In the genomic region with DNA sequence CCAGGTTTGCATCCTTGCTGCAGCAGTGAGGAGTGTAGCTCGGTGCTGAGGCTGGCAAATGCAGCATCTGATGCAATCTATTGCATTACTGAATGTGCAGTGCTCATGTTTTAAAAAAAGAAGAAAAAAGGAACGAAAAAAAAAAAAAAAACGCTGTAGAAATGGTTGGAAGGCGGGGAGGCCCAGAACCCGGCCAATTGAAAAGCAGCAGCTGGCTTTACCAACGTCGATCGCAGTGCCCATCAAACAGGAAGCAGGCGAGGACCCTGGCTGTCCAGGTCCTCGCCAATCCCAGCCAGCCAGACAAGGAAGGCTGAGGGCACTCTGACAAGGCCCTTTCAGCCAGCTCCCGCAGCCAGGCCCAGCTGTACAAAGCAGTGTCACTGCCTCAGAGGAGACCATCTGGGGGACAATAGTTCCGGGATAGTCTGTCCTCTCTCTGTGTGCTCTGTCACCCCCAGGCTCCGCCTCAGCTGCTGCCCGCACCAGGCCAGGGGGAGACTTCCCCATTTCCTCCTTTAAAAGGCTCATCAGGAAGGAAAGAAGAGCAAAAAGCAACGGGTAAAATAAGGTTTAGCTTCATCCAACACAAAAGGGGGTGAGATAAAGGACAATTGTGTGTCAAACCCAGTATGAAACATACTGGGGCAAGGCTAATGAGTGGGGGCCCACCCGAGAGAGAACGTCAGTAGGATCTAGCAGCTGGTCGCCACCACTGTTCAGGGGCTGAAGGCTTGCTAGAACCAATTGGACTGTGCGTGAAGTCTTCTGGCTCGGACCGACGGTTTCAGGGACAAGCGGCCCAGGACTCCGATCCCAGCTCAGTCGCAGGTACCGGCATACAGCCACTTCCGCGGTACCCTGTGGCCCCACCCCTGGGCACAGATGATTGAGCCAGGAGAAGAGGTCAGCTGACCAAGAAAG, we compare ENCODE assay signal across 13 cellular contexts. TPM values are rescaled to one million over a fixed set of nuclear protein-coding genes. Genes with fewer than 3 reads are reported as not detected.
A peak's percentile ranks its signal among the peaks of the same experiment; 100 is the strongest.
DNase-seq lines count a peak whose midpoint lies in the region; ATAC-seq, FAIRE-seq and TF ChIP-seq lines count a peak whose summit lies in the region.
"Had no signal": no experiment of that assay in that cellular context is flagged by ENCODE, and none has a peak within 500 bp of the region (broad histone marks: within the 10 kb centered on the region; RNA-seq: fewer than 3 reads in every experiment).

No MANE protein-coding gene starts in this region.

- POLR2A ChIA-PET in H1 (lab: Charles Lee; ENCODE audit: partially characterized antibody) = interaction anchor here (0.6 to 1.4 kb wide), 3 partner anchors 10 to 251 kb away, joined by 3 to 4 read pairs (median 3); no protein-coding TSS in a partner anchor

- TF ChIP-seq POLR2A in breast epithelium (IDR thresholded peaks at IDR 0.05) (no peak), H1 (IDR thresholded peaks at IDR 0.05; ENCODE audit: control extremely low read depth in 1 of 2, low read depth in 2 of 2, low read length in 2 of 2) (no peak)

- H2BK5ac ChIP-seq in H1 (ENCODE audit: low read depth, low read length) = no peak overlapping the region

- BruUV-seq in mammary epithelial cell (replicated peaks; lab: Mats Ljungman, UMichigan) = no TSS peak

- H3K23me2 ChIP-seq in H1 (ENCODE audit: low read depth, low read length) = no peaks in the 10 kb centered on the region

- no peaks in the 10 kb centered on the region for H3K9me3 Mint-ChIP-seq in HFFc6

- no peak overlapping the region for H3K27ac Mint-ChIP-seq in HFFc6
- H3K27ac Mint-ChIP-seq: activated naive CD8-positive, alpha-beta T cell treated with anti-CD3 and anti-CD28 coated beads for 36 hours had no signal

- dilution Hi-C loops in mammary epithelial cell (cut with HindIII; ENCODE audit: low sequenced_read_pairs) = no loop called here

- H3K4me1 ChIP-seq in breast epithelium = peaks cover 0 to 8% of the 10 kb centered on the region in 2 donors
- no peaks in the 10 kb centered on the region for H3K4me1 ChIP-seq in mammary epithelial cell (ENCODE audit: insufficient read depth, low read length)
- no peaks in the 10 kb centered on the region; a peak in 1 of 7 replicates for H3K4me1 ChIP-seq in H1 (replicated peaks in 1 of 4; ENCODE audit: control insufficient read depth in 3 of 4, insufficient read depth in 4 of 4, low read length in 3 of 4)
- no peaks in the 10 kb centered on the region for H3K4me1 ChIP-seq in muscle layer of duodenum (ENCODE audit: control insufficient read depth in 1 of 2, insufficient read depth in 2 of 2, low read length in 2 of 2)
- H3K4me1 ChIP-seq: HAP-1 had no signal

- intact Hi-C loops in breast epithelium (cut with DNase I; ENCODE audit: low total_unique reads) (no loop called here), mammary epithelial cell (cut with micrococcal nuclease) (no loop called here)

- no peak for TF ChIP-seq CTCF in breast epithelium (IDR thresholded peaks at IDR 0.05)
- TF ChIP-seq CTCF in mammary epithelial cell (conservative IDR thresholded peaks at IDR 0.05 in 1 of 2, IDR thresholded peaks at IDR 0.05 in 1 of 2; ENCODE audit: extremely low read depth in 1 of 2, insufficient read depth in 1 of 2, low read depth in 1 of 2, low read length in 2 of 2) = no peak
- TF ChIP-seq CTCF in H1 (IDR thresholded peaks at IDR 0.05; ENCODE audit: control extremely low read depth in 1 of 3, insufficient read depth in 1 of 3, low read depth in 1 of 3, low read length in 3 of 3) = no peak
- TF ChIP-seq CTCF in HFFc6 (IDR thresholded peaks at IDR 0.05) = no peak

- H3K36me3 Mint-ChIP-seq in HFFc6 (ENCODE audit: low read depth) = 0 out of 2 replicates have a peak, but pooled peaks cover 4% of the 10 kb centered on the region
- H3K36me3 Mint-ChIP-seq: activated naive CD8-positive, alpha-beta T cell treated with anti-CD3 and anti-CD28 coated beads for 36 hours had no signal

- TF ChIP-seq RAD21 in H1 (IDR thresholded peaks at IDR 0.05 in 1 of 2, conservative IDR thresholded peaks at IDR 0.05 in 1 of 2; ENCODE audit: low read depth in 2 of 2, low read length in 2 of 2) = no peak

- no peaks in the 10 kb centered on the region for H3K79me1 ChIP-seq in H1 (ENCODE audit: low read depth, low read length)

- H3K4me3 ChIP-seq in breast epithelium = no peak overlapping the region
- no peak overlapping the region for H3K4me3 ChIP-seq in mammary epithelial cell (replicated peaks in 1 of 3; ENCODE audit: insufficient read depth in 1 of 3, low read depth in 2 of 3, low read length in 3 of 3)
- H3K4me3 ChIP-seq in H1 (ENCODE audit: extremely low read depth in 1 of 4, insufficient read depth in 2 of 4, low read depth in 3 of 4, low read length in 4 of 4) = no peak overlapping the region
- H3K4me3 ChIP-seq in muscle layer of duodenum (ENCODE audit: low read depth in 1 of 2, low read length in 2 of 2) = no peak overlapping the region
- H3K4me3 ChIP-seq: HAP-1 had no signal

- H3K79me2 ChIP-seq in mammary epithelial cell (ENCODE audit: insufficient read depth, low read length) (no peaks in the 10 kb centered on the region), H1 (ENCODE audit: control insufficient read depth in 1 of 2, insufficient read depth in 2 of 2, low read length in 2 of 2) (no peaks in the 10 kb centered on the region)

- H3K27me3 Mint-ChIP-seq in HFFc6 (ENCODE audit: insufficient read depth) = peaks cover 5% of the 10 kb centered on the region
- H3K27me3 Mint-ChIP-seq: activated naive CD8-positive, alpha-beta T cell treated with anti-CD3 and anti-CD28 coated beads for 36 hours had no signal

- ATAC-seq in HG02870 (IDR thresholded peaks at IDR 0.05; ENCODE audit: unreplicated experiment) (no peak), GM21381 (IDR thresholded peaks at IDR 0.05; ENCODE audit: unreplicated experiment) (no peak)

- no peak overlapping the region for H3K23ac ChIP-seq in H1 (ENCODE audit: insufficient read length)

- no peak overlapping the region for H3K18ac ChIP-seq in H1 (ENCODE audit: extremely low read depth, low read length)

- no peak overlapping the region for H2BK15ac ChIP-seq in H1 (ENCODE audit: low read length)

- no peaks in the 10 kb centered on the region for H3K27me3 ChIP-seq in breast epithelium
- peaks cover under 1% of the 10 kb centered on the region for H3K27me3 ChIP-seq in mammary epithelial cell (ENCODE audit: insufficient read depth, low read length)
- H3K27me3 ChIP-seq in H1 (replicated peaks in 1 of 4; ENCODE audit: control insufficient read depth in 3 of 4, extremely low read depth in 1 of 4, insufficient read depth in 3 of 4, low read length in 3 of 4) = no peaks in the 10 kb centered on the region
- no peaks in the 10 kb centered on the region for H3K27me3 ChIP-seq in muscle layer of duodenum (ENCODE audit: low read depth, low read length)

- peaks cover 10% of the 10 kb centered on the region for H3K4me1 Mint-ChIP-seq in HFFc6 (ENCODE audit: low read depth)
- H3K4me1 Mint-ChIP-seq: activated naive CD8-positive, alpha-beta T cell treated with anti-CD3 and anti-CD28 coated beads for 36 hours had no signal

- H2BK12ac ChIP-seq in H1 (ENCODE audit: low read depth, low read length) = 0 out of 2 replicates have a peak overlapping the region, but pooled peaks have one; percentile 29

- no peak overlapping the region for H3K4ac ChIP-seq in H1 (replicated peaks; ENCODE audit: insufficient read length, low read depth, low read length)

- H3K27ac ChIP-seq in breast epithelium = peak overlapping the region; percentile 73 to 76
- no peak overlapping the region for H3K27ac ChIP-seq in mammary epithelial cell (ENCODE audit: insufficient read depth, low read depth, low read length)
- no peak overlapping the region for H3K27ac ChIP-seq in H1 (ENCODE audit: low read depth, low read length)
- peak overlapping the region; percentile 59 for H3K27ac ChIP-seq in muscle layer of duodenum (ENCODE audit: low read length)

- in situ Hi-C loops in mammary epithelial cell (cut with MboI; ENCODE audit: low sequenced_read_pairs in 2 of 2) = no loop called here

- no peak overlapping the region for H4K5ac ChIP-seq in H1 (ENCODE audit: insufficient read length, low read depth, low read length)

- CTCF ChIA-PET in mammary epithelial cell (lab: Charles Lee; ENCODE audit: low non-redundant PET) = no interaction called here
- CTCF ChIA-PET in H1 (lab: Charles Lee; ENCODE audit: partially characterized antibody) = interaction anchor here (0.6 to 1.7 kb wide), 6 partner anchors 33 to 304 kb away, joined by 3 to 6 read pairs (median 3); no protein-coding TSS in a partner anchor

- WGBS in mammary epithelial cell (ENCODE audit: low coverage, missing lambda C conversion rate) = 94% methylated on average over 21 of the region's 28 CpGs
- 92% methylated on average over 26 of the region's 28 CpGs; no CpG with 5 or more reads in 1 of the 2 experiments for WGBS in H1 (ENCODE audit: extremely low coverage in 1 of 2, insufficient coverage in 1 of 2, insufficient read length in 1 of 2, insufficient replicate concordance in 2 of 2, low coverage in 1 of 2, low lambda C conversion rate in 2 of 2, missing lambda C conversion rate in 1 of 2), 2 experiments

- no peak for DNase-seq in breast epithelium (ENCODE audit: low spot score in 2 of 2)
- DNase-seq in mammary epithelial cell = no peak
- no peak for DNase-seq in H1 (ENCODE audit: low read depth in 1 of 2, low spot score in 2 of 2)
- no peak for DNase-seq in HFFc6
- DNase-seq in GM19240 (ENCODE audit: insufficient read length, low spot score) = no peak
- DNase-seq: activated CD8-positive, alpha-beta memory T cell treated with anti-CD3 and anti-CD28 coated beads for 24 hours; activated naive CD8-positive, alpha-beta T cell treated with anti-CD3 and anti-CD28 coated beads for 36 hours; NCI-H510A treated with DMSO at 0.1 percent for 48 hours; SW 1271 had no signal

- H3K4me3 Mint-ChIP-seq in HFFc6 = no peak overlapping the region
- H3K4me3 Mint-ChIP-seq: activated naive CD8-positive, alpha-beta T cell treated with anti-CD3 and anti-CD28 coated beads for 36 hours had no signal

- no peak overlapping the region for H2AFZ ChIP-seq in mammary epithelial cell (ENCODE audit: low read depth, low read length)
- H2AFZ ChIP-seq in H1 (ENCODE audit: low read length) = peak overlapping the region; percentile 43

- no peak overlapping the region for H2BK20ac ChIP-seq in H1 (ENCODE audit: low read length)

- no peak overlapping the region for H3K56ac ChIP-seq in H1 (replicated peaks; ENCODE audit: insufficient read length, low read depth, low read length)

- H3K9ac ChIP-seq in mammary epithelial cell (ENCODE audit: insufficient read depth, low read length) (no peak overlapping the region), H1 (replicated peaks in 1 of 4; ENCODE audit: extremely low read depth in 1 of 4, low read depth in 3 of 4, low read length in 3 of 4) (no peak overlapping the region)

- H3K4me2 ChIP-seq in mammary epithelial cell (ENCODE audit: insufficient read depth, low read depth, low read length) (no peak overlapping the region), H1 (ENCODE audit: insufficient read depth in 1 of 2, low read depth in 2 of 2, low read length in 2 of 2) (no peak overlapping the region)

- no peaks in the 10 kb centered on the region for H3K36me3 ChIP-seq in breast epithelium
- H3K36me3 ChIP-seq in mammary epithelial cell (ENCODE audit: insufficient read depth, low read length) = no peaks in the 10 kb centered on the region
- H3K36me3 ChIP-seq in H1 (ENCODE audit: control insufficient read depth in 2 of 4, insufficient read depth in 4 of 4, low read length in 3 of 4) = no peaks in the 10 kb centered on the region
- H3K36me3 ChIP-seq in muscle layer of duodenum (ENCODE audit: control insufficient read depth in 1 of 2, insufficient read depth in 2 of 2, low read length in 2 of 2) = no peaks in the 10 kb centered on the region
- H3K36me3 ChIP-seq: HAP-1 had no signal

- H3K9me3 ChIP-seq in breast epithelium (no peaks in the 10 kb centered on the region), mammary epithelial cell (replicated peaks; ENCODE audit: insufficient read depth, low read length) (no peaks in the 10 kb centered on the region), H1 (ENCODE audit: insufficient read depth in 2 of 2, low read depth in 1 of 2, low read length in 1 of 2) (no peaks in the 10 kb centered on the region), muscle layer of duodenum (ENCODE audit: control insufficient read depth in 1 of 2, low read length in 2 of 2) (no peaks in the 10 kb centered on the region)
- H3K9me3 ChIP-seq: HAP-1 had no signal

- no peaks in the 10 kb centered on the region for H4K20me1 ChIP-seq in mammary epithelial cell (ENCODE audit: insufficient read depth, low read length)
- H4K20me1 ChIP-seq in H1 (replicated peaks in 1 of 2; ENCODE audit: control insufficient read depth in 1 of 2, insufficient read depth in 2 of 2, low read length in 2 of 2) = no peaks in the 10 kb centered on the region

- no peak overlapping the region for H4K91ac ChIP-seq in H1 (replicated peaks; ENCODE audit: insufficient read length, low read length)

- no peak for FAIRE-seq in H1 (lab: Jason Lieb, UNC)

- peak overlapping the region; percentile 60 for H4K8ac ChIP-seq in H1 (ENCODE audit: extremely low read depth, insufficient read depth, low read length)

- H2AK5ac ChIP-seq in H1 (ENCODE audit: low read depth, low read length) = no peak overlapping the region

- TF ChIP-seq EP300 in H1 (IDR thresholded peaks at IDR 0.05; ENCODE audit: borderline replicate concordance in 1 of 2, low read depth in 2 of 2, low read length in 2 of 2) = no peak

- H2BK120ac ChIP-seq in H1 (replicated peaks; ENCODE audit: low read depth, low read length) = no peak overlapping the region

- H3K14ac ChIP-seq in H1 (ENCODE audit: insufficient read length) = no peak overlapping the region

RNA-seq across cellular contexts. Expression of a gene that starts 21.6 kb away (rescaled TPM):
- total RNA-seq in breast epithelium (10 to 100 TPM; 36.4 to 71.7 (median 49.9) TPM), mammary epithelial cell (10 to 100 TPM; 29.1 to 44.5 TPM)
- polyA plus RNA-seq in mammary epithelial cell (12.0 TPM), H1 (2011; rRNA removed) (5.7 and 8.4 TPM in 2 replicates)
- 9.6 TPM for polyA minus RNA-seq in mammary epithelial cell
- 13.4 and 14.3 TPM in 2 replicates for total RNA-seq in H1 (2021; fragmentation: NEBNext Ultra II Directional; extraction: Animal tissue kit (Norgen Biotek cat#: 25700))
- 5.6 TPM for polyA plus RNA-seq in H1 (2011; cell fraction: cytosol; rRNA removed)
- 6.6 TPM for polyA plus RNA-seq in H1 (2011; cell fraction: nucleus; rRNA removed)
- 8.2 to 11.1 TPM (median 9.9 TPM) in 4 replicates for polyA plus RNA-seq in H1 (2012, experiment 1 of 2)
- polyA plus RNA-seq in H1 (2012, experiment 2 of 2) = 0.79 TPM
- 5.9 TPM for polyA plus RNA-seq in H1 (2013, experiment 1 of 2)
- polyA plus RNA-seq in H1 (2013, experiment 2 of 2) = 4.8 TPM
- polyA minus RNA-seq in H1 (2011; rRNA and poly(A)+ RNA removed) = 33.2 and 45.1 TPM in 2 replicates
- 8.7 TPM for polyA minus RNA-seq in H1 (2011; cell fraction: cytosol; rRNA and poly(A)+ RNA removed)
- 22.2 TPM for polyA minus RNA-seq in H1 (2011; cell fraction: nucleus; rRNA and poly(A)+ RNA removed)
- total RNA-seq in HFFc6 (2021; fragmentation: NEBNext Ultra II Directional; extraction: Animal tissue kit (Norgen Biotek cat#: 25700)) = 10 to 100 TPM; 19.5 to 25.9 (median 22.3) TPM

Comparison
In these comparisons a context has a peak if more than half of its experiments do, and no peak if none do; other contexts are left out.
1. H3K27ac ChIP-seq: peak in breast epithelium (2 of 2) and muscle layer of duodenum (single experiment); none in mammary epithelial cell (single experiment) and H1 (single experiment).